ENCODE assay signal across 16 cellular contexts in the genomic region with DNA sequence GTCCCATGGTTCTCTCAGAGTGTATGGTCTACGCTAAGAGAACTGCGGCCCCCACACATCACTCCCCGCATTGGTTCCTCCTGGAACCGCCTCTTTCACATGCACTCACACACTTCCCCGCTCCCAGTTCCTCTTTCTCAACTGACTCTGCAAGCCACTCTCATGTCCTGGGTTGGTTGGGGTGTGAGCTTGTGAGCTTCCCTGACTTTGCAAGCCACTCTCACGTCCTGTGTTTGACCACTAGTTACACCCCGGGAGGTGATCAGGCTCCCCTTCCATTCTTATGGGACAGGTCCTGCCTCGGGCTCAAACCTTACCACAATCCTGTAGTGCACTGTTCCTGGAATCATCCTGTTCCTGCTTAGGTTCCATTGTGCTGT.
DNase-seq lines count a peak whose midpoint lies in the region; ATAC-seq and TF ChIP-seq lines count a peak whose summit lies in the region.
"Had no signal": no experiment of that assay in that cellular context is flagged by ENCODE, and none has a peak within 500 bp of the region (broad histone marks: within the 10 kb centered on the region; RNA-seq: fewer than 3 reads in every experiment).

No MANE protein-coding gene starts in this region.

- H3K9me3 Mint-ChIP-seq in H9 = peaks cover 25 to 37% of the 10 kb centered on the region in 2 experiments
- peaks cover 38% of the 10 kb centered on the region for H3K9me3 Mint-ChIP-seq in activated CD4-positive, alpha-beta T cell treated with anti-CD3 and anti-CD28 coated beads for 36 hours (ENCODE audit: low read depth)

- no peak overlapping the region for H4K5ac ChIP-seq in H9 (ENCODE audit: insufficient read length, low read depth, low read length)

- WGBS in H9 (ENCODE audit: extremely low coverage, insufficient read length, low lambda C conversion rate) = no CpG with 5 or more reads among the region's 8 CpGs

- POLR2A ChIA-PET in PC-9 (lab: Charles Lee; ENCODE audit: unreplicated experiment) = no interaction called here
- POLR2A ChIA-PET in activated CD4-positive, alpha-beta T cell treated with anti-CD3 and anti-CD28 coated beads for 36 hours (lab: Charles Lee) = no interaction called here

- H3K4me2 ChIP-seq in H9 (ENCODE audit: insufficient read depth, insufficient read length, low read length) = no peak overlapping the region
- peak overlapping the region; percentile 83 for H3K4me2 ChIP-seq in PC-9
- H3K4me2 ChIP-seq in osteoblast (ENCODE audit: insufficient read depth, low read length) = no peak overlapping the region

- no peak overlapping the region for H2BK5ac ChIP-seq in H9 (ENCODE audit: insufficient read length, low read length)

- no peak overlapping the region for H2AK5ac ChIP-seq in H9 (ENCODE audit: insufficient read length, low read length)

- H3K4me3 ChIP-seq in PC-9 = peak overlapping the region; percentile 41; the same call in 1 of the 2 replicates
- H3K4me3 ChIP-seq in osteoblast (ENCODE audit: insufficient read depth, low read length) = no peak overlapping the region

- ATAC-seq in esophagus mucosa (peak; percentile 9), GM18502 (IDR thresholded peaks at IDR 0.05; ENCODE audit: poor library complexity, unreplicated experiment) (no peak), GM21447 (IDR thresholded peaks at IDR 0.05; ENCODE audit: unreplicated experiment) (no peak)
- no peak for ATAC-seq in activated CD4-positive, alpha-beta T cell treated with anti-CD3 and anti-CD28 coated beads for 36 hours

- H2BK12ac ChIP-seq in H9 (ENCODE audit: insufficient read length, low read depth, low read length) = no peak overlapping the region

- no peak for TF ChIP-seq CTCF in H9 (conservative IDR thresholded peaks at IDR 0.05)
- no peak for TF ChIP-seq CTCF in PC-9 (conservative IDR thresholded peaks at IDR 0.05)
- TF ChIP-seq CTCF in osteoblast (IDR thresholded peaks at IDR 0.05; ENCODE audit: extremely low read depth, low read depth, low read length) = no peak

- no peak for DNase-seq in H9
- no peak for DNase-seq in PC-9
- no peak for DNase-seq in osteoblast (ENCODE audit: insufficient read length, low spot score, missing footprints)
- no peak for DNase-seq in activated CD4-positive, alpha-beta T cell treated with anti-CD3 and anti-CD28 coated beads for 36 hours
- DNase-seq in cerebellar nuclear complex (lab: John Stamatoyannopoulos, UW) = no peak
- DNase-seq: activated naive CD4-positive, alpha-beta T cell; DMS153; islet precursor cell; NCI-H526 treated with DMSO at 0.1 percent for 48 hours; RPMI8226 had no signal

- H4K20me1 ChIP-seq in H9 (ENCODE audit: control insufficient read depth, insufficient read depth, insufficient read length) = no peaks in the 10 kb centered on the region
- no peaks in the 10 kb centered on the region for H4K20me1 ChIP-seq in PC-9 (ENCODE audit: insufficient read depth)
- H4K20me1 ChIP-seq in osteoblast (ENCODE audit: insufficient read depth, low read length) = no peaks in the 10 kb centered on the region

- H3K27me3 ChIP-seq in H9 (ENCODE audit: insufficient read depth, low read length) = no peaks in the 10 kb centered on the region
- H3K27me3 ChIP-seq in PC-9 (ENCODE audit: insufficient read depth, low read depth) = no peaks in the 10 kb centered on the region
- H3K27me3 ChIP-seq in osteoblast (ENCODE audit: insufficient read depth, low read length) = no peaks in the 10 kb centered on the region
- H3K27me3 ChIP-seq: heart left ventricle had no signal

- H3K79me2 ChIP-seq in H9 (ENCODE audit: insufficient read depth, low read length) (no peaks in the 10 kb centered on the region), PC-9 (ENCODE audit: low read depth) (no peaks in the 10 kb centered on the region), osteoblast (ENCODE audit: insufficient read depth, low read length) (no peaks in the 10 kb centered on the region)

- no peak overlapping the region for H2BK120ac ChIP-seq in H9 (ENCODE audit: low read depth, low read length, poor library complexity, severe bottlenecking)

- no peak overlapping the region for H3K4ac ChIP-seq in H9 (ENCODE audit: low read depth, low read length)

- H3K36me3 Mint-ChIP-seq in H9 (ENCODE audit: insufficient read depth in 1 of 3, low read depth in 3 of 3) = peaks cover 85 to 96% (median 93%) of the 10 kb centered on the region in 3 experiments
- peaks cover 78% of the 10 kb centered on the region for H3K36me3 Mint-ChIP-seq in activated CD4-positive, alpha-beta T cell treated with anti-CD3 and anti-CD28 coated beads for 36 hours (ENCODE audit: low read depth)

- no peak overlapping the region for H2BK15ac ChIP-seq in H9 (ENCODE audit: low read depth, low read length)

- no peak overlapping the region for H3K9ac ChIP-seq in H9 (ENCODE audit: extremely low read depth, insufficient read length, low read length)

- H3K27ac ChIP-seq in H9 (ENCODE audit: insufficient read length, low read depth, low read length) = no peak overlapping the region
- H3K27ac ChIP-seq in PC-9 = peak overlapping the region; percentile 37
- peak overlapping the region; percentile 39 for H3K27ac ChIP-seq in osteoblast (ENCODE audit: low read depth, low read length)

- H2BK20ac ChIP-seq in H9 (ENCODE audit: low read depth, low read length, poor library complexity, severe bottlenecking) = no peak overlapping the region

- H3K9me3 ChIP-seq in H9 (ENCODE audit: control insufficient read depth, low read depth, low read length) (peaks cover 51% of the 10 kb centered on the region), PC-9 (ENCODE audit: insufficient read depth, low read depth) (peaks cover 24% of the 10 kb centered on the region), osteoblast (ENCODE audit: low read depth, low read length) (peaks cover 4% of the 10 kb centered on the region)

- no peak overlapping the region for H2AFZ ChIP-seq in H9 (ENCODE audit: low read length)
- H2AFZ ChIP-seq in PC-9 = no peak overlapping the region
- no peak overlapping the region for H2AFZ ChIP-seq in osteoblast (ENCODE audit: low read length)

- no peaks in the 10 kb centered on the region for H3K4me1 ChIP-seq in H9 (ENCODE audit: insufficient read depth, low read length)
- H3K4me1 ChIP-seq in PC-9 (replicated peaks; ENCODE audit: insufficient read depth) = peaks cover 18% of the 10 kb centered on the region
- no peaks in the 10 kb centered on the region for H3K4me1 ChIP-seq in osteoblast (ENCODE audit: insufficient read depth, low read length)
- H3K4me1 ChIP-seq: heart left ventricle had no signal

- peaks cover 20 to 34% of the 10 kb centered on the region in 2 experiments for H3K4me1 Mint-ChIP-seq in H9
- H3K4me1 Mint-ChIP-seq in activated CD4-positive, alpha-beta T cell treated with anti-CD3 and anti-CD28 coated beads for 36 hours = no peaks in the 10 kb centered on the region
- H3K4me1 Mint-ChIP-seq: B cell had no signal

- no peak overlapping the region for H3K14ac ChIP-seq in H9 (ENCODE audit: insufficient read depth, low read length)

- H3K56ac ChIP-seq in H9 (ENCODE audit: insufficient read length, low read depth, low read length) = no peak overlapping the region

- no peak overlapping the region for H3K4me3 Mint-ChIP-seq in H9
- H3K4me3 Mint-ChIP-seq in activated CD4-positive, alpha-beta T cell treated with anti-CD3 and anti-CD28 coated beads for 36 hours = no peak overlapping the region
- H3K4me3 Mint-ChIP-seq: B cell; T-helper 1 cell treated with Interleukin-12 subunit alpha and Interleukin-12 subunit beta and Interleukin-4 antibody, amounts not matched to agents 30 μg/mL and 1 μg/mL, for 36 hours had no signal

- H3K79me1 ChIP-seq in H9 (ENCODE audit: insufficient read depth, low read depth, low read length, poor library complexity, severe bottlenecking) = no peaks in the 10 kb centered on the region

- peaks cover 2% of the 10 kb centered on the region; the same call in 1 of the 2 replicates for H3K27me3 Mint-ChIP-seq in H9 (ENCODE audit: low read depth)
- no peaks in the 10 kb centered on the region for H3K27me3 Mint-ChIP-seq in activated CD4-positive, alpha-beta T cell treated with anti-CD3 and anti-CD28 coated beads for 36 hours
- H3K27me3 Mint-ChIP-seq: B cell had no signal

- peak overlapping the region in 2 of 3 experiments; percentile 81 to 89; a peak in 5 of 7 replicates for H3K27ac Mint-ChIP-seq in H9
- H3K27ac Mint-ChIP-seq in activated CD4-positive, alpha-beta T cell treated with anti-CD3 and anti-CD28 coated beads for 36 hours = no peak overlapping the region
- H3K27ac Mint-ChIP-seq: B cell; T-helper 1 cell treated with Interleukin-12 subunit alpha and Interleukin-12 subunit beta and Interleukin-4 antibody, amounts not matched to agents 30 μg/mL and 1 μg/mL, for 36 hours had no signal

- H3K18ac ChIP-seq in H9 (ENCODE audit: insufficient read length, low read depth, low read length) = no peak overlapping the region

- H4K8ac ChIP-seq in H9 (replicated peaks; ENCODE audit: insufficient read length, low read depth, low read length) = no peak overlapping the region

- H3K36me3 ChIP-seq in PC-9 (ENCODE audit: low read depth) (peaks cover 31% of the 10 kb centered on the region), osteoblast (ENCODE audit: insufficient read depth, low read length) (peaks cover 14% of the 10 kb centered on the region)

- H3F3A ChIP-seq in PC-9 (ENCODE audit: insufficient read depth, low read depth) = peaks cover 21% of the 10 kb centered on the region; the same call in 1 of the 2 replicates

- H4K91ac ChIP-seq in H9 (ENCODE audit: insufficient read length, low read depth, low read length) = no peak overlapping the region

- H3K9me2 ChIP-seq in PC-9 (ENCODE audit: insufficient read depth) = no peaks in the 10 kb centered on the region

- intact Hi-C loops in PC-9 (cut with micrococcal nuclease; ENCODE audit: unreplicated experiment) = loop anchor here (2.0 kb wide), 2 partner anchors 94 to 104 kb away; partner anchors contain the start of gene TRIM24
- intact Hi-C loops in activated CD4-positive, alpha-beta T cell treated with anti-CD3 and anti-CD28 coated beads for 36 hours (cut with DNase I, micrococcal nuclease) = no loop called here

- CTCF ChIA-PET in PC-9 (lab: Charles Lee) = no interaction called here
- CTCF ChIA-PET in activated CD4-positive, alpha-beta T cell treated with anti-CD3 and anti-CD28 coated beads for 36 hours (lab: Charles Lee) = no interaction called here

- no peak overlapping the region for H3K23ac ChIP-seq in H9 (ENCODE audit: insufficient read length, low read depth, low read length)

- no peaks in the 10 kb centered on the region for H3K23me2 ChIP-seq in H9 (ENCODE audit: insufficient read length, low read depth, low read length, poor library complexity, severe bottlenecking)

- BruUV-seq in PC-9 (replicated peaks; lab: Mats Ljungman, UMichigan) = no TSS peak

- H3T11ph ChIP-seq in H9 (ENCODE audit: low read length) = no peak overlapping the region
